Comparison of ENCODE assay signal across 29 cellular contexts in genomic region chr16:81392011-81392410, GRCh38.
"Had no signal": no experiment of that assay in that cellular context is flagged by ENCODE, and none has a peak within 500 bp of the region (broad histone marks: within the 10 kb centered on the region; RNA-seq: fewer than 3 reads in every experiment).

No MANE protein-coding gene starts in this region.

- H3K9me3 ChIP-seq: ovary, psoas muscle, right lobe of liver, sigmoid colon, stomach, thoracic aorta, thyroid gland, tibial nerve, upper lobe of left lung, vagina had no signal

- H2AFZ ChIP-seq: neural progenitor cell, parathyroid adenoma had no signal

- H3K27me3 Mint-ChIP-seq: progenitor cell of endocrine pancreas; stimulated activated naive B cell treated with anti-CD40 and anti-IgM and Interleukin-4, amounts not matched to agents 10 μg/mL and 1 μg/mL and 100 μg/mL, for 72 hours; stimulated activated naive CD8-positive, alpha-beta T cell treated with anti-CD3 and anti-CD28 coated beads, Interleukin-15, Interleukin-2, amounts not matched to agents 100 ng/mL and 50 ng/mL, for 24 hours had no signal

- H3K4me3 ChIP-seq: neural progenitor cell, ovary, psoas muscle, right lobe of liver, sigmoid colon, stomach, thoracic aorta, thyroid gland, tibial nerve, upper lobe of left lung, vagina had no signal

- H3K27ac Mint-ChIP-seq: natural killer cell; nephron; neural progenitor cell; progenitor cell of endocrine pancreas; stimulated activated effector memory CD8-positive, alpha-beta T cell treated with anti-CD3 and anti-CD28 coated beads, Interleukin-12 subunit alpha, Interleukin-12 subunit beta, amount 100 ng/mL, for 72 hours; stimulated activated naive B cell treated with anti-CD40 and anti-IgM and Interleukin-4, amounts not matched to agents 10 μg/mL and 1 μg/mL and 100 μg/mL, for 72 hours; stimulated activated naive CD8-positive, alpha-beta T cell treated with anti-CD3 and anti-CD28 coated beads, Interleukin-15, Interleukin-2, amounts not matched to agents 100 ng/mL and 50 ng/mL, for 24 hours had no signal

- H3K4me3 Mint-ChIP-seq: natural killer cell; nephron; neural progenitor cell; stimulated activated effector memory CD8-positive, alpha-beta T cell treated with anti-CD3 and anti-CD28 coated beads, Interleukin-12 subunit alpha, Interleukin-12 subunit beta, amount 100 ng/mL, for 72 hours; stimulated activated naive B cell treated with anti-CD40 and anti-IgM and Interleukin-4, amounts not matched to agents 10 μg/mL and 1 μg/mL and 100 μg/mL, for 72 hours; stimulated activated naive CD8-positive, alpha-beta T cell treated with anti-CD3 and anti-CD28 coated beads, Interleukin-15, Interleukin-2, amounts not matched to agents 100 ng/mL and 50 ng/mL, for 24 hours had no signal

- H3K27ac ChIP-seq: neural progenitor cell, ovary, parathyroid adenoma, psoas muscle, right lobe of liver, sigmoid colon, stomach, thoracic aorta, thyroid gland, tibial nerve, upper lobe of left lung, vagina had no signal

- H3K27me3 ChIP-seq: neural progenitor cell, ovary, right lobe of liver, sigmoid colon, stomach, thyroid gland, tibial nerve, upper lobe of left lung, vagina had no signal

- H3K9me3 Mint-ChIP-seq: natural killer cell; neural progenitor cell; stimulated activated effector memory CD8-positive, alpha-beta T cell treated with anti-CD3 and anti-CD28 coated beads, Interleukin-12 subunit alpha, Interleukin-12 subunit beta, amount 100 ng/mL, for 72 hours; stimulated activated naive B cell treated with anti-CD40 and anti-IgM and Interleukin-4, amounts not matched to agents 10 μg/mL and 1 μg/mL and 100 μg/mL, for 72 hours; stimulated activated naive CD8-positive, alpha-beta T cell treated with anti-CD3 and anti-CD28 coated beads, Interleukin-15, Interleukin-2, amounts not matched to agents 100 ng/mL and 50 ng/mL, for 24 hours had no signal

- DNase-seq: natural killer cell; occipital lobe; ovary; posterior cingulate gyrus; psoas muscle; right cardiac atrium; sigmoid colon; small intestine; stimulated activated CD4-positive, alpha-beta T cell treated with anti-CD3 and anti-CD28 coated beads, Interleukin-15, amount 100 ng/mL, for 24 hours; stimulated activated CD4-positive, alpha-beta T cell treated with anti-CD3 and anti-CD28 coated beads, Interleukin-2, amount 100 ng/mL, for 24 hours; stimulated activated CD4-positive, alpha-beta T cell treated with anti-CD3 and anti-CD28 coated beads, Interleukin-2, amount 100 ng/mL, for 48 hours; stimulated activated CD4-positive, alpha-beta T cell treated with anti-CD3 and anti-CD28 coated beads, Interleukin-4, amount 100 ng/mL, for 24 hours; stimulated activated naive B cell treated with anti-CD40 and anti-IgM and Interleukin-4, amounts not matched to agents 10 μg/mL and 1 μg/mL and 100 μg/mL, for 72 hours; stimulated activated naive CD4-positive, alpha-beta T cell treated with Interleukin-2 at 50 U/mL for 16 hours; stomach; thyroid gland; trophoblast cell; upper lobe of left lung had no signal

- H3K36me3 Mint-ChIP-seq: natural killer cell; stimulated activated effector memory CD8-positive, alpha-beta T cell treated with anti-CD3 and anti-CD28 coated beads, Interleukin-12 subunit alpha, Interleukin-12 subunit beta, amount 100 ng/mL, for 72 hours had no signal

- H3K79me2 ChIP-seq: parathyroid adenoma had no signal

- H3K4me1 ChIP-seq: neural progenitor cell, parathyroid adenoma, psoas muscle, right lobe of liver, thyroid gland, tibial nerve, vagina had no signal

- FAIRE-seq: small intestine, urothelium cell line had no signal

- H3K36me3 ChIP-seq: ovary, right lobe of liver, thoracic aorta, thyroid gland had no signal

- H3K4me1 Mint-ChIP-seq: natural killer cell; nephron; stimulated activated effector memory CD8-positive, alpha-beta T cell treated with anti-CD3 and anti-CD28 coated beads, Interleukin-12 subunit alpha, Interleukin-12 subunit beta, amount 100 ng/mL, for 72 hours; stimulated activated naive B cell treated with anti-CD40 and anti-IgM and Interleukin-4, amounts not matched to agents 10 μg/mL and 1 μg/mL and 100 μg/mL, for 72 hours had no signal

- H3K9ac ChIP-seq: neural progenitor cell, parathyroid adenoma had no signal

- ATAC-seq: natural killer cell; psoas muscle; right cardiac atrium; right lobe of liver; stimulated activated effector memory CD8-positive, alpha-beta T cell treated with anti-CD3 and anti-CD28 coated beads, Interleukin-12 subunit alpha, Interleukin-12 subunit beta, amount 100 ng/mL, for 72 hours; stimulated activated naive B cell treated with anti-CD40 and anti-IgM and Interleukin-4, amounts not matched to agents 10 μg/mL and 1 μg/mL and 100 μg/mL, for 72 hours had no signal

- H3K4me2 ChIP-seq: neural progenitor cell had no signal
